In the genomic region with DNA sequence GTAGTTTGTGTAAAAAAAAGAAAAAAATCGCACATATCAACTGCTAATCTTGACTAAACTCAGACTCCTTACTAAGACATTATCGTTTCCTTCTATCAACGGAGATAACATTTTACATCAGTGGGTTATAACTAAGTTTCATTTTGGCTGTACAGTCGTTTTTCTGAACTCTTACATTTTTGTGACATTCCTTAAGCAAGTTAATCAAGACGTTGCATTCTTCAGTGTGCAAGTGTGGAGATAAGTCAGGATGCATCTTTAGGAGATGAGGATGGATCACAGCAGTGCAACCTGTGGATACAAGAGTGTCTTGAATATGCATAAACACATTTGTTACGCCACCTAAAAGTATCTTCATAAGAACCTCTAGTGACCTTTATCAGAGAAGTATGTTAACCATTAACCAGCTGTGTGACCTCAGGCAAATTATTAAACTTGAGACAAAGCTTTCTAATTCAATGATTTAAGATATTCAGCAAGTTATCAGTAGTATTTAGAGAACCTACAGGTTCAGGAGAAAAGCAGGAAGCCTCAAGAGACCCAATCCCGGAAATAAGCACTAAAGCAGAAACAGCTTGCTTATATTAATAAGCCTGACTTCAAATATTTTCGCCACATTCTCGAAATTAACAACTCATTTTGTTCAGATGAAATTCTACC, we compare ENCODE assay signal across 8 cellular contexts. TPM values are rescaled to one million over a fixed set of nuclear protein-coding genes. Genes with fewer than 3 reads are reported as not detected.
DNase-seq lines count a peak whose midpoint lies in the region; ATAC-seq and TF ChIP-seq lines count a peak whose summit lies in the region.

No MANE protein-coding gene starts in this region.

- H3K36me3 ChIP-seq in breast epithelium (no peaks in the 10 kb centered on the region), mammary epithelial cell (ENCODE audit: insufficient read depth, low read length) (peaks cover 2% of the 10 kb centered on the region), sigmoid colon (no peaks in the 10 kb centered on the region)

- dilution Hi-C loops in mammary epithelial cell (cut with HindIII; ENCODE audit: low sequenced_read_pairs), result no loop called here

- no peaks in the 10 kb centered on the region for H3K27me3 ChIP-seq in breast epithelium
- no peaks in the 10 kb centered on the region for H3K27me3 ChIP-seq in mammary epithelial cell (ENCODE audit: insufficient read depth, low read length)
- H3K27me3 ChIP-seq in sigmoid colon, result no peaks in the 10 kb centered on the region

- WGBS in mammary epithelial cell (ENCODE audit: low coverage, missing lambda C conversion rate), result 82% methylated on average over 9 of the region's 9 CpGs
- 4 to 13% methylated on average over 9 of the region's 9 CpGs for WGBS in sigmoid colon, 2 donors

- H3K4me3 ChIP-seq in breast epithelium (peak overlapping the region; percentile 12 to 20 (median 14)), mammary epithelial cell (replicated peaks in 1 of 3; ENCODE audit: insufficient read depth in 1 of 3, low read depth in 2 of 3, low read length in 3 of 3) (no peak overlapping the region), cardiac fibroblast (replicated peaks in 1 of 2; ENCODE audit: low read depth in 2 of 2, low read length in 2 of 2) (peak overlapping the region; percentile 6 to 16), sigmoid colon (peak overlapping the region in 3 of 4 donors; percentile 1 to 22 (median 20)), foreskin fibroblast (ENCODE audit: low read depth in 1 of 2, low read length in 2 of 2) (peak overlapping the region in 1 of 2 donors; percentile 30)

- no peaks in the 10 kb centered on the region for H4K20me1 ChIP-seq in mammary epithelial cell (ENCODE audit: insufficient read depth, low read length)

- H2AFZ ChIP-seq in mammary epithelial cell (ENCODE audit: low read depth, low read length), result no peak overlapping the region

- H3K4me1 ChIP-seq in breast epithelium, result no peaks in the 10 kb centered on the region
- H3K4me1 ChIP-seq in mammary epithelial cell (ENCODE audit: insufficient read depth, low read length), result peaks cover 13% of the 10 kb centered on the region
- H3K4me1 ChIP-seq in sigmoid colon, result peaks cover 0 to 16% (median 6%) of the 10 kb centered on the region in 4 donors

- peaks cover 98% of the 10 kb centered on the region for H3K79me2 ChIP-seq in mammary epithelial cell (ENCODE audit: insufficient read depth, low read length)

- TF ChIP-seq POLR2A in breast epithelium (IDR thresholded peaks at IDR 0.05) (no peak), sigmoid colon (IDR thresholded peaks at IDR 0.05) (no peak)

- H3K4me2 ChIP-seq in mammary epithelial cell (ENCODE audit: insufficient read depth, low read depth, low read length), result no peak overlapping the region

- in situ Hi-C loops in mammary epithelial cell (cut with MboI; ENCODE audit: low sequenced_read_pairs in 2 of 2), result no loop called here

- H3K27ac ChIP-seq in breast epithelium (no peak overlapping the region), mammary epithelial cell (ENCODE audit: insufficient read depth, low read depth, low read length) (no peak overlapping the region), sigmoid colon (peak overlapping the region in 3 of 4 donors; percentile 6 to 22 (median 19))

- no TSS peak for BruUV-seq in mammary epithelial cell (replicated peaks; lab: Mats Ljungman, UMichigan)

- TF ChIP-seq CTCF in breast epithelium (IDR thresholded peaks at IDR 0.05) (no peak), mammary epithelial cell (conservative IDR thresholded peaks at IDR 0.05 in 1 of 2, IDR thresholded peaks at IDR 0.05 in 1 of 2; ENCODE audit: extremely low read depth in 1 of 2, insufficient read depth in 1 of 2, low read depth in 1 of 2, low read length in 2 of 2) (no peak), cardiac fibroblast (IDR thresholded peaks at IDR 0.05; ENCODE audit: low read depth, low read length) (no peak), sigmoid colon (IDR thresholded peaks at IDR 0.05) (no peak), foreskin fibroblast (IDR thresholded peaks at IDR 0.05; ENCODE audit: low read depth, low read length) (no peak)

- no peak for TF ChIP-seq EP300 in sigmoid colon (IDR thresholded peaks at IDR 0.05)

- no peak overlapping the region for H3K9ac ChIP-seq in mammary epithelial cell (ENCODE audit: insufficient read depth, low read length)

- H3K9me3 ChIP-seq in breast epithelium, result no peaks in the 10 kb centered on the region
- no peaks in the 10 kb centered on the region for H3K9me3 ChIP-seq in mammary epithelial cell (replicated peaks; ENCODE audit: insufficient read depth, low read length)
- no peaks in the 10 kb centered on the region for H3K9me3 ChIP-seq in sigmoid colon

- DNase-seq in breast epithelium (ENCODE audit: low spot score in 2 of 2), result no peak
- no peak for DNase-seq in mammary epithelial cell
- peak; percentile 32 to 39 for DNase-seq in cardiac fibroblast (ENCODE audit: low read depth in 2 of 2)
- DNase-seq in sigmoid colon, result no peak
- no peak for DNase-seq in foreskin fibroblast
- no peak for DNase-seq in KG1 (lab: John Stamatoyannopoulos, UW)

- intact Hi-C loops in breast epithelium (cut with DNase I; ENCODE audit: low total_unique reads) (no loop called here), mammary epithelial cell (cut with micrococcal nuclease) (no loop called here), sigmoid colon (cut with DNase I) (no loop called here)

- CTCF ChIA-PET in mammary epithelial cell (lab: Charles Lee; ENCODE audit: low non-redundant PET), result no interaction called here

- peak; percentile 75 for ATAC-seq in HG03159 (IDR thresholded peaks at IDR 0.05; ENCODE audit: unreplicated experiment)
- no peak for ATAC-seq in HG03457 (IDR thresholded peaks at IDR 0.05; ENCODE audit: unreplicated experiment)

RNA-seq across cellular contexts. Expression of a gene that starts 9.4 kb away (rescaled TPM):
- 10 to 100 TPM; 27.5 to 38.5 (median 31.5) TPM for total RNA-seq in breast epithelium
- total RNA-seq in mammary epithelial cell, result 10 to 100 TPM; 30.5 to 73.1 TPM
- polyA plus RNA-seq in mammary epithelial cell, result 119 TPM
- polyA minus RNA-seq in mammary epithelial cell, result 13.4 TPM
- 10 to 100 TPM; 35.2 to 54.6 (median 45.7) TPM for total RNA-seq in sigmoid colon
- polyA plus RNA-seq in sigmoid colon, result 100 to 1,000 TPM; 107 to 136 (median 124) TPM

RNA-seq across cellular contexts. Expression of a gene that starts 9.7 kb away (rescaled TPM):
- total RNA-seq in breast epithelium (1 to 10 TPM; 3.9 to 9.7 (median 8.2) TPM), mammary epithelial cell (10 to 100 TPM; 15.2 to 32.5 TPM), sigmoid colon (1 to 10 TPM; 3.8 to 5.3 (median 4.2) TPM)
- polyA plus RNA-seq in mammary epithelial cell (38.9 TPM), sigmoid colon (10 to 100 TPM in 2 of 3 donors, 1 to 10 TPM in 1; 5.4 to 12.1 (median 10.4) TPM)
- polyA minus RNA-seq in mammary epithelial cell, result 18.3 TPM

RNA-seq across cellular contexts. Expression of a gene that starts 38.4 kb away (rescaled TPM):
- total RNA-seq in breast epithelium (10 to 100 TPM; 37.4 to 54.9 (median 42.6) TPM), mammary epithelial cell (10 to 100 TPM; 31.7 to 60.8 TPM), sigmoid colon (10 to 100 TPM; 26.3 to 31.9 (median 28.4) TPM)
- polyA plus RNA-seq in mammary epithelial cell (27.3 TPM), sigmoid colon (10 to 100 TPM; 14.1 to 18.6 (median 16.0) TPM)
- polyA minus RNA-seq in mammary epithelial cell, result 29.2 TPM

Comparison
In these comparisons a context has a peak if more than half of its experiments do, and no peak if none do; other contexts are left out.
1. H3K4me3 ChIP-seq: peak in breast epithelium (3 of 3), cardiac fibroblast (2 of 2) and sigmoid colon (3 of 4); none in mammary epithelial cell (0 of 3).
2. DNase-seq: peak in cardiac fibroblast (2 of 2); none in breast epithelium (0 of 2), mammary epithelial cell (single experiment), sigmoid colon (single experiment), foreskin fibroblast (0 of 2) and KG1 (single experiment).
3. H3K27ac ChIP-seq: peak in sigmoid colon (3 of 4); none in breast epithelium (0 of 2) and mammary epithelial cell (single experiment).